1 cellular context compared by ENCODE assay signal in the genomic region with DNA sequence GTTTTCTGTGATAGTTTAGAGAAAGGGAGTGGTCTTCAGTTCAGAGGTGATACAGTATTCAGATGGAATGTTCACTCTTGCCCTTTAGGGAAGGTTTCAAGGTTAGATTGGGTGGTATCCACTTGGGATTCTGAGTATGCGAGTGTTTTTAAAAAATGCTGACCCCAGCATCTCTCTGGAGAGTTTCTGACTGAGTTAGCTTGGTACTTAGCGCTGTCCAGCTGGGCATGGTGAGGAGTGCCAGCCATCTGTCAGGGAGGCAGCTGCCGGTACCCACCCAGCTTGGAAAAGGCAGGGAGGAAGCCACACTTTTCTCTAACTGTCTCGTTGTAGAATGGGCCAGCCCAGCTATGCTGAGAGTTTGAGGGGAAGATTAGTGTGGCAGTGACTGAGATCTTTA.
TF ChIP-seq lines count a peak whose summit lies in the region.

No MANE protein-coding gene starts in this region.

TF ChIP-seq in WTC11, 78 proteins besides CTCF, POLR2A, EP300 and RAD21 (continued from another document):
- TF ChIP-seq, protein P1, sequence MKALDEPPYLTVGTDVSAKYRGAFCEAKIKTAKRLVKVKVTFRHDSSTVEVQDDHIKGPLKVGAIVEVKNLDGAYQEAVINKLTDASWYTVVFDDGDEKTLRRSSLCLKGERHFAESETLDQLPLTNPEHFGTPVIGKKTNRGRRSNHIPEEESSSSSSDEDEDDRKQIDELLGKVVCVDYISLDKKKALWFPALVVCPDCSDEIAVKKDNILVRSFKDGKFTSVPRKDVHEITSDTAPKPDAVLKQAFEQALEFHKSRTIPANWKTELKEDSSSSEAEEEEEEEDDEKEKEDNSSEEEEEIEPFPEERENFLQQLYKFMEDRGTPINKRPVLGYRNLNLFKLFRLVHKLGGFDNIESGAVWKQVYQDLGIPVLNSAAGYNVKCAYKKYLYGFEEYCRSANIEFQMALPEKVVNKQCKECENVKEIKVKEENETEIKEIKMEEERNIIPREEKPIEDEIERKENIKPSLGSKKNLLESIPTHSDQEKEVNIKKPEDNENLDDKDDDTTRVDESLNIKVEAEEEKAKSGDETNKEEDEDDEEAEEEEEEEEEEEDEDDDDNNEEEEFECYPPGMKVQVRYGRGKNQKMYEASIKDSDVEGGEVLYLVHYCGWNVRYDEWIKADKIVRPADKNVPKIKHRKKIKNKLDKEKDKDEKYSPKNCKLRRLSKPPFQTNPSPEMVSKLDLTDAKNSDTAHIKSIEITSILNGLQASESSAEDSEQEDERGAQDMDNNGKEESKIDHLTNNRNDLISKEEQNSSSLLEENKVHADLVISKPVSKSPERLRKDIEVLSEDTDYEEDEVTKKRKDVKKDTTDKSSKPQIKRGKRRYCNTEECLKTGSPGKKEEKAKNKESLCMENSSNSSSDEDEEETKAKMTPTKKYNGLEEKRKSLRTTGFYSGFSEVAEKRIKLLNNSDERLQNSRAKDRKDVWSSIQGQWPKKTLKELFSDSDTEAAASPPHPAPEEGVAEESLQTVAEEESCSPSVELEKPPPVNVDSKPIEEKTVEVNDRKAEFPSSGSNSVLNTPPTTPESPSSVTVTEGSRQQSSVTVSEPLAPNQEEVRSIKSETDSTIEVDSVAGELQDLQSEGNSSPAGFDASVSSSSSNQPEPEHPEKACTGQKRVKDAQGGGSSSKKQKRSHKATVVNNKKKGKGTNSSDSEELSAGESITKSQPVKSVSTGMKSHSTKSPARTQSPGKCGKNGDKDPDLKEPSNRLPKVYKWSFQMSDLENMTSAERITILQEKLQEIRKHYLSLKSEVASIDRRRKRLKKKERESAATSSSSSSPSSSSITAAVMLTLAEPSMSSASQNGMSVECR (CRISPR knock-in tag; IDR thresholded peaks at IDR 0.05; ENCODE audit: borderline replicate concordance) = no peak
- TF ChIP-seq, protein P2, sequence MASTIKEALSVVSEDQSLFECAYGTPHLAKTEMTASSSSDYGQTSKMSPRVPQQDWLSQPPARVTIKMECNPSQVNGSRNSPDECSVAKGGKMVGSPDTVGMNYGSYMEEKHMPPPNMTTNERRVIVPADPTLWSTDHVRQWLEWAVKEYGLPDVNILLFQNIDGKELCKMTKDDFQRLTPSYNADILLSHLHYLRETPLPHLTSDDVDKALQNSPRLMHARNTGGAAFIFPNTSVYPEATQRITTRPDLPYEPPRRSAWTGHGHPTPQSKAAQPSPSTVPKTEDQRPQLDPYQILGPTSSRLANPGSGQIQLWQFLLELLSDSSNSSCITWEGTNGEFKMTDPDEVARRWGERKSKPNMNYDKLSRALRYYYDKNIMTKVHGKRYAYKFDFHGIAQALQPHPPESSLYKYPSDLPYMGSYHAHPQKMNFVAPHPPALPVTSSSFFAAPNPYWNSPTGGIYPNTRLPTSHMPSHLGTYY (CRISPR knock-in tag; IDR thresholded peaks at IDR 0.05) = no peak
- TF ChIP-seq IRF2 (CRISPR knock-in tag; IDR thresholded peaks at IDR 0.05; ENCODE audit: borderline replicate concordance, low read depth) (no peak), ZNF219 (CRISPR knock-in tag; IDR thresholded peaks at IDR 0.05; ENCODE audit: borderline replicate concordance) (no peak), ATF1 (CRISPR knock-in tag; IDR thresholded peaks at IDR 0.05) (no peak), FOXJ3 (CRISPR knock-in tag; IDR thresholded peaks at IDR 0.05; ENCODE audit: borderline replicate concordance) (no peak), HMGA2 (CRISPR knock-in tag; IDR thresholded peaks at IDR 0.05) (no peak)
- TF ChIP-seq, protein P3, sequence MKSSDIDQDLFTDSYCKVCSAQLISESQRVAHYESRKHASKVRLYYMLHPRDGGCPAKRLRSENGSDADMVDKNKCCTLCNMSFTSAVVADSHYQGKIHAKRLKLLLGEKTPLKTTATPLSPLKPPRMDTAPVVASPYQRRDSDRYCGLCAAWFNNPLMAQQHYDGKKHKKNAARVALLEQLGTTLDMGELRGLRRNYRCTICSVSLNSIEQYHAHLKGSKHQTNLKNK (CRISPR knock-in tag; IDR thresholded peaks at IDR 0.05) = no peak
- TF ChIP-seq, protein P4, sequence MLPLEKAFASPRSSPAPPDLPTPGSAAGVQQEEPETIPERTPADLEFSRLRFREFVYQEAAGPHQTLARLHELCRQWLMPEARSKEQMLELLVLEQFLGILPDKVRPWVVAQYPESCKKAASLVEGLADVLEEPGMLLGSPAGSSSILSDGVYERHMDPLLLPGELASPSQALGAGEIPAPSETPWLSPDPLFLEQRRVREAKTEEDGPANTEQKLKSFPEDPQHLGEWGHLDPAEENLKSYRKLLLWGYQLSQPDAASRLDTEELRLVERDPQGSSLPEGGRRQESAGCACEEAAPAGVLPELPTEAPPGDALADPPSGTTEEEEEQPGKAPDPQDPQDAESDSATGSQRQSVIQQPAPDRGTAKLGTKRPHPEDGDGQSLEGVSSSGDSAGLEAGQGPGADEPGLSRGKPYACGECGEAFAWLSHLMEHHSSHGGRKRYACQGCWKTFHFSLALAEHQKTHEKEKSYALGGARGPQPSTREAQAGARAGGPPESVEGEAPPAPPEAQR (CRISPR knock-in tag; IDR thresholded peaks at IDR 0.05) = no peak
